Comparison of ENCODE assay signal across 8 cellular contexts in the genomic region with DNA sequence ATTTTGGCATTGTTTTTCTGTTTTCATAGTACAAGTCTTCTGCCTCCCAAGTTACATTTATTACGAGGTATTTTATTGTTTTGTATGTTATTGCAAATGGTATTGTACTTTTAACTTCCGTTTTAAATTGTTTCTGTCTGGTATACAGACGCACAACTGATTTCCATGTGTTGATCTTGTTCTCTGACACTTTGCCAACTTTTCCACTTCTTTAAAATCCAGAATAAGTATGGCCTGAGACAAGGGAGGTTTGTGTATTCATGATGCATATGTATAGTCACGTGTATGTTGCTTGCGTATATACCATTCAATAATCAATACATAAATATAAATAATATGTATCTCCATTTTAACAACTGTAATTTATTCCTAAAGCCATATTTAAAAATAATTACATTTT. TPM values are rescaled to one million over a fixed set of nuclear protein-coding genes. Genes with fewer than 3 reads are reported as not detected.
A peak's percentile ranks its signal among the peaks of the same experiment; 100 is the strongest.
DNase-seq lines count a peak whose midpoint lies in the region; ATAC-seq, FAIRE-seq and TF ChIP-seq lines count a peak whose summit lies in the region.

No MANE protein-coding gene starts in this region.

- FAIRE-seq in HepG2 (lab: Jason Lieb, UNC) = no peak

- no peak for DNase-seq in right lobe of liver
- no peak for DNase-seq in HepG2 (ENCODE audit: low spot score)
- no peak for DNase-seq in ascending aorta (ENCODE audit: low spot score in 2 of 2)
- no peak for DNase-seq in left lung
- no peak for DNase-seq in NCI-H2107 treated with DMSO at 0.1 percent for 48 hours (lab: John Stamatoyannopoulos, UW; ENCODE audit: unreplicated experiment)
- DNase-seq in HuH-7.5 (ENCODE audit: low spot score) = no peak

- H3K36me3 ChIP-seq in right lobe of liver (no peaks in the 10 kb centered on the region), HepG2 (replicated peaks in 1 of 2; ENCODE audit: control insufficient read depth in 1 of 2, insufficient read depth in 2 of 2, low read length in 2 of 2) (no peaks in the 10 kb centered on the region), ascending aorta (peaks cover 5 to 16% of the 10 kb centered on the region in 2 donors), left lung (no peaks in the 10 kb centered on the region)

- ATAC-seq in right lobe of liver (no peak), HepG2 (no peak), left lung (no peak), HG03520 (IDR thresholded peaks at IDR 0.05; ENCODE audit: unreplicated experiment) (no peak), GM19395 (IDR thresholded peaks at IDR 0.05; ENCODE audit: unreplicated experiment) (no peak)

- WGBS in right lobe of liver (ENCODE audit: insufficient coverage, low coverage, low lambda C conversion rate, missing lambda C conversion rate) = 77% methylated on average over 5 of the region's 5 CpGs
- WGBS in HepG2 (ENCODE audit: low lambda C conversion rate) = 55% methylated on average over 5 of the region's 5 CpGs

- TF ChIP-seq EP300 in HepG2 (IDR thresholded peaks at IDR 0.05; ENCODE audit: low read depth in 2 of 2, low read length in 2 of 2) (no peak), HepG2 (CRISPR knock-in tag; IDR thresholded peaks at IDR 0.05; ENCODE audit: borderline replicate concordance) (no peak)

- no peaks in the 10 kb centered on the region for H4K20me1 ChIP-seq in HepG2 (ENCODE audit: insufficient read depth, low read length)

- no peak overlapping the region for H3K9ac ChIP-seq in HepG2 (ENCODE audit: insufficient read depth, low read depth, low read length)

- intact Hi-C loops in right lobe of liver (cut with DNase I) = no loop called here
- intact Hi-C loops in HepG2 (cut with micrococcal nuclease; ENCODE audit: unreplicated experiment) = no loop called here
- intact Hi-C loops in ascending aorta (cut with DNase I) = loop anchor here (5.0 kb wide), 2 partner anchors 40 to 140 kb away; a partner anchor contains a TSS
- intact Hi-C loops in left lung (cut with DNase I) = no loop called here

- H3K9me3 ChIP-seq in right lobe of liver = peaks cover 0 to 1% (median 0%) of the 10 kb centered on the region in 4 donors
- peaks cover 6% of the 10 kb centered on the region for H3K9me3 ChIP-seq in HepG2 (ENCODE audit: low read length)
- peaks cover 0 to 8% of the 10 kb centered on the region in 2 donors for H3K9me3 ChIP-seq in ascending aorta
- H3K9me3 ChIP-seq in left lung = peaks cover 3 to 8% of the 10 kb centered on the region in 2 donors

- no peak for TF ChIP-seq CTCF in right lobe of liver (IDR thresholded peaks at IDR 0.05)
- no peak for TF ChIP-seq CTCF in HepG2 (CRISPR knock-in tag; IDR thresholded peaks at IDR 0.05)
- no peak for TF ChIP-seq CTCF in ascending aorta (IDR thresholded peaks at IDR 0.05)
- TF ChIP-seq CTCF in left lung (IDR thresholded peaks at IDR 0.05) = no peak

- POLR2A ChIA-PET in HepG2 (lab: Yijun Ruan, JAX) = no interaction called here

- H3K79me2 ChIP-seq in HepG2 (ENCODE audit: insufficient read depth, low read length) = no peaks in the 10 kb centered on the region

- H3K4me2 ChIP-seq in HepG2 (ENCODE audit: low read depth, low read length) = no peak overlapping the region

- H3K27me3 ChIP-seq in right lobe of liver = no peaks in the 10 kb centered on the region
- 0 out of 5 replicates have a peak, but pooled peaks cover 0 to 11% of the 10 kb centered on the region in 2 experiments for H3K27me3 ChIP-seq in HepG2 (ENCODE audit: control insufficient read depth in 1 of 2, insufficient read depth in 2 of 2, low read length in 2 of 2)
- H3K27me3 ChIP-seq in ascending aorta = no peaks in the 10 kb centered on the region
- no peaks in the 10 kb centered on the region for H3K27me3 ChIP-seq in left lung

- H3K4me1 ChIP-seq in right lobe of liver (peaks cover 0 to 3% (median 0%) of the 10 kb centered on the region in 4 donors), HepG2 (ENCODE audit: insufficient read depth, low read length) (no peaks in the 10 kb centered on the region), ascending aorta (peaks cover 17 to 26% of the 10 kb centered on the region in 2 donors), left lung (peaks cover 4 to 17% of the 10 kb centered on the region in 2 donors)

- TF ChIP-seq POLR2A in right lobe of liver (IDR thresholded peaks at IDR 0.05) (no peak), HepG2 (IDR thresholded peaks at IDR 0.05; ENCODE audit: insufficient read depth in 1 of 2, low read depth in 2 of 2, low read length in 2 of 2) (no peak)

- in situ Hi-C loops in HepG2 (cut with HindIII; ENCODE audit: extremely low pct_ligation_motif_present, low pct_unique_long_range_greater_than_20kb) = no loop called here

- CTCF ChIA-PET in HepG2 (lab: Yijun Ruan, JAX; ENCODE audit: low intra/inter-chr PET ratio, low total read pairs) = no interaction called here

- H2AFZ ChIP-seq in HepG2 (ENCODE audit: low read length) = no peak overlapping the region

- H3K4me3 ChIP-seq in right lobe of liver = peak overlapping the region in 2 of 3 donors; percentile 27 to 48
- no peak overlapping the region for H3K4me3 ChIP-seq in HepG2 (replicated peaks in 1 of 3; ENCODE audit: insufficient read depth in 1 of 3, low read depth in 2 of 3, low read length in 3 of 3)
- peak overlapping the region; percentile 39 to 45 for H3K4me3 ChIP-seq in ascending aorta
- H3K4me3 ChIP-seq in left lung = peak overlapping the region; percentile 14 to 25

- no peak for TF ChIP-seq RAD21 in HepG2 (CRISPR knock-in tag; IDR thresholded peaks at IDR 0.05)

- no TSS peak for BruUV-seq in HepG2 (replicated peaks; lab: Mats Ljungman, UMichigan)

- H3K27ac ChIP-seq in right lobe of liver = no peak overlapping the region
- H3K27ac ChIP-seq in HepG2 (ENCODE audit: extremely low read length, insufficient read depth, low read length) = no peak overlapping the region
- H3K27ac ChIP-seq in ascending aorta = peak overlapping the region; percentile 93 to 95
- peak overlapping the region in 1 of 2 donors; percentile 81 for H3K27ac ChIP-seq in left lung

TF ChIP-seq in HepG2, 621 proteins besides CTCF, POLR2A, EP300 and RAD21:
- no peak for TF ChIP-seq HMG20A (CRISPR knock-in tag; IDR thresholded peaks at IDR 0.05; ENCODE audit: borderline replicate concordance)
- TF ChIP-seq, protein P1, sequence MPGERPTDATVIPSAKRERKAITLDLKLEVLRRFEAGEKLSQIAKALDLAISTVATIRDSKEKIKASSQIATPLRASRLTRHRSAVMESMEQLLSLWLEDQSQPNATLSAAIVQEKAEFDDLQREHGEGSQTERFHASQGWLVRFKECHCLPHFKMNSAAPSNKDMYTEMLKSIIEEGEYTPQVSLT (CRISPR knock-in tag; IDR thresholded peaks at IDR 0.05; ENCODE audit: borderline replicate concordance, low read depth) = no peak

RNA-seq across cellular contexts. Expression of a gene that starts 41.2 kb away (rescaled TPM):
- total RNA-seq in right lobe of liver = 10 to 100 TPM in 1 of 6 experiments, 1 to 10 TPM in 5; 2.7 to 28.7 (median 7.8) TPM
- total RNA-seq in HepG2 (2016; rRNA removed; fragmentation: Illumina TruSeq; extraction: Trizol) = 0.08 and 0.15 TPM in 2 replicates
- total RNA-seq in HepG2 (2016; cell fraction: cytosol; rRNA removed; fragmentation: Illumina TruSeq; extraction: Trizol; ENCODE audit: low read depth) = not detected in 2 replicates
- total RNA-seq in HepG2 (2016; cell fraction: insoluble cytoplasmic fraction; rRNA removed; fragmentation: Illumina TruSeq; extraction: Trizol) = 0.10 and 0.30 TPM in 2 replicates
- total RNA-seq in HepG2 (2016; cell fraction: membrane; rRNA removed; fragmentation: Illumina TruSeq; extraction: Trizol) = 0.31 TPM in 1 of 2 replicates, not detected in the other
- 0.31 and 0.41 TPM in 2 replicates for total RNA-seq in HepG2 (2016; cell fraction: nucleus; rRNA removed; fragmentation: Illumina TruSeq; extraction: Trizol)
- polyA plus RNA-seq in HepG2 (2011; rRNA removed) = 0.12 and 0.26 TPM in 2 replicates
- 0.05 and 0.24 TPM in 2 replicates for polyA plus RNA-seq in HepG2 (2011; cell fraction: cytosol; rRNA removed)
- polyA plus RNA-seq in HepG2 (2011; cell fraction: nucleus; rRNA removed) = 0.28 and 0.40 TPM in 2 replicates
- polyA plus RNA-seq in HepG2 (2012) = 0.05 and 0.27 TPM in 2 replicates
- polyA plus RNA-seq in HepG2 (2016; cell fraction: cytosol; fragmentation: Illumina TruSeq; extraction: Trizol; ENCODE audit: low read depth) = 0.05 TPM in 1 of 2 replicates, not detected in the other
- not detected in 2 replicates for polyA plus RNA-seq in HepG2 (2016; cell fraction: insoluble cytoplasmic fraction; fragmentation: Illumina TruSeq; extraction: Trizol; ENCODE audit: low read depth)
- not detected in 2 replicates for polyA plus RNA-seq in HepG2 (2016; cell fraction: membrane; fragmentation: Illumina TruSeq; extraction: Trizol; ENCODE audit: low read depth)
- polyA plus RNA-seq in HepG2 (2016; cell fraction: nucleus; fragmentation: Illumina TruSeq; extraction: Trizol; ENCODE audit: insufficient read depth, low read depth) = 0.48 and 1.0 TPM in 2 replicates
- polyA minus RNA-seq in HepG2 (2011; rRNA and poly(A)+ RNA removed; ENCODE audit: low replicate concordance) = 0.75 and 0.82 TPM in 2 replicates
- polyA minus RNA-seq in HepG2 (2011; cell fraction: cytosol; rRNA and poly(A)+ RNA removed) = 0.20 TPM in 1 of 2 replicates, not detected in the other
- polyA minus RNA-seq in HepG2 (2011; cell fraction: nucleus; rRNA and poly(A)+ RNA removed) = 0.13 and 0.75 TPM in 2 replicates
- 709 TPM for total RNA-seq in ascending aorta
- total RNA-seq in left lung = 100 to 1,000 TPM in 1 of 2 donors, 10 to 100 TPM in 1; 34.7 to 126 TPM

Comparison
In these comparisons a context has a peak if more than half of its experiments do, and no peak if none do; other contexts are left out.
1. H3K4me3 ChIP-seq: peak in right lobe of liver (2 of 3), ascending aorta (2 of 2) and left lung (2 of 2); none in HepG2 (0 of 3).
2. H3K27ac ChIP-seq: peak in ascending aorta (2 of 2); none in right lobe of liver (0 of 3) and HepG2 (single experiment).